ENCODE assay signal across 9 cellular contexts in genomic region chr22:24400726-24401596, GRCh38. TPM values are rescaled to one million over a fixed set of nuclear protein-coding genes. Genes with fewer than 3 reads are reported as not detected.
DNase-seq lines count a peak whose midpoint lies in the region; ATAC-seq and TF ChIP-seq lines count a peak whose summit lies in the region.
"Had no signal": no experiment of that assay in that cellular context is flagged by ENCODE, and none has a peak within 500 bp of the region (broad histone marks: within the 10 kb centered on the region; RNA-seq: fewer than 3 reads in every experiment).

No MANE protein-coding gene starts in this region.

- TF ChIP-seq CTCF in lung (IDR thresholded peaks at IDR 0.05; ENCODE audit: control extremely low read depth, extremely low read depth): no peak

- no peak overlapping the region for H3K4me3 Mint-ChIP-seq in activated T-helper 2 cell treated with anti-CD3 and anti-CD28 coated beads, Interferon-gamma antibody, Interleukin-2, Interleukin-4, amounts not matched to agents 10 μg/mL and 5 μg/mL and 100 μg/mL, durations not matched to agents 14 hours and 24 hours and 36 hours (ENCODE audit: low read depth)

- intact Hi-C loops in activated T-helper 2 cell treated with anti-CD3 and anti-CD28 coated beads, Interferon-gamma antibody, Interleukin-2, Interleukin-4, amounts not matched to agents 10 μg/mL and 5 μg/mL and 100 μg/mL, durations not matched to agents 14 hours and 24 hours and 36 hours (cut with micrococcal nuclease): loop anchor here (5.0 kb wide), 1 partner anchor 74 kb away; no protein-coding TSS in a partner anchor

- peaks cover 48% of the 10 kb centered on the region for H3K36me3 Mint-ChIP-seq in activated T-helper 2 cell treated with anti-CD3 and anti-CD28 coated beads, Interferon-gamma antibody, Interleukin-2, Interleukin-4, amounts not matched to agents 10 μg/mL and 5 μg/mL and 100 μg/mL, durations not matched to agents 14 hours and 24 hours and 36 hours (ENCODE audit: low read depth)

- H3K9me3 ChIP-seq in lung (ENCODE audit: control insufficient read depth in 2 of 2, insufficient read depth in 1 of 2, low read length in 1 of 2): no peaks in the 10 kb centered on the region

- H3K4me3 ChIP-seq in lung: no peak overlapping the region

- peaks cover 42% of the 10 kb centered on the region for H3K4me1 Mint-ChIP-seq in activated T-helper 2 cell treated with anti-CD3 and anti-CD28 coated beads, Interferon-gamma antibody, Interleukin-2, Interleukin-4, amounts not matched to agents 10 μg/mL and 5 μg/mL and 100 μg/mL, durations not matched to agents 14 hours and 24 hours and 36 hours (ENCODE audit: low read depth)

- DNase-seq in CD1c-positive myeloid dendritic cell (ENCODE audit: extremely low spot score): peak; percentile 81
- no peak for DNase-seq in activated T-helper 2 cell treated with anti-CD3 and anti-CD28 coated beads, Interferon-gamma antibody, Interleukin-2, Interleukin-4, amounts not matched to agents 10 μg/mL and 5 μg/mL and 100 μg/mL, durations not matched to agents 14 hours and 24 hours and 36 hours (ENCODE audit: low spot score)
- no peak for DNase-seq in lung (ENCODE audit: low spot score)
- DNase-seq in NCI-H226: no peak
- no peak for DNase-seq in dedifferentiated amniotic fluid mesenchymal stem cell (ENCODE audit: extremely low spot score)
- DNase-seq: NCI-H1105 treated with DMSO at 0.1 percent for 48 hours had no signal

- peak overlapping the region; percentile 19 for H3K27ac Mint-ChIP-seq in activated T-helper 2 cell treated with anti-CD3 and anti-CD28 coated beads, Interferon-gamma antibody, Interleukin-2, Interleukin-4, amounts not matched to agents 10 μg/mL and 5 μg/mL and 100 μg/mL, durations not matched to agents 14 hours and 24 hours and 36 hours

- H3K27me3 ChIP-seq in lung (ENCODE audit: control insufficient read depth, insufficient read depth): no peaks in the 10 kb centered on the region

- peak; percentile 35 for ATAC-seq in GM21381 (IDR thresholded peaks at IDR 0.05; ENCODE audit: unreplicated experiment)
- ATAC-seq in lung (ENCODE audit: insufficient read depth, low FRiP score): no peak
- ATAC-seq in GM18907 (IDR thresholded peaks at IDR 0.05; ENCODE audit: unreplicated experiment): no peak
- no peak for ATAC-seq in HG02642 (IDR thresholded peaks at IDR 0.05; ENCODE audit: poor library complexity, unreplicated experiment)

- no peaks in the 10 kb centered on the region for H3K27me3 Mint-ChIP-seq in activated T-helper 2 cell treated with anti-CD3 and anti-CD28 coated beads, Interferon-gamma antibody, Interleukin-2, Interleukin-4, amounts not matched to agents 10 μg/mL and 5 μg/mL and 100 μg/mL, durations not matched to agents 14 hours and 24 hours and 36 hours (ENCODE audit: low read depth)

- no peaks in the 10 kb centered on the region for H3K9me3 Mint-ChIP-seq in activated T-helper 2 cell treated with anti-CD3 and anti-CD28 coated beads, Interferon-gamma antibody, Interleukin-2, Interleukin-4, amounts not matched to agents 10 μg/mL and 5 μg/mL and 100 μg/mL, durations not matched to agents 14 hours and 24 hours and 36 hours

- WGBS in lung, 2 donors: 40 to 54% methylated on average over 9 of the region's 9 CpGs

- peaks cover 8 to 9% of the 10 kb centered on the region in 2 donors for H3K36me3 ChIP-seq in lung (ENCODE audit: control insufficient read depth in 2 of 2, insufficient read depth in 2 of 2, low read length in 2 of 2)

- peaks cover 10 to 28% of the 10 kb centered on the region in 2 donors for H3K4me1 ChIP-seq in lung (ENCODE audit: control insufficient read depth in 2 of 2, insufficient read depth in 2 of 2, low read length in 2 of 2)

- peak overlapping the region; percentile 68 to 82 for H3K27ac ChIP-seq in lung (ENCODE audit: low read depth in 1 of 2, low read length in 1 of 2)

RNA-seq across cellular contexts. Expression of gene ADORA2A, which starts 26.4 kb away (rescaled TPM):
- total RNA-seq in activated T-helper 2 cell treated with anti-CD3 and anti-CD28 coated beads, Interferon-gamma antibody, Interleukin-2, Interleukin-4, amounts not matched to agents 10 μg/mL and 5 μg/mL and 100 μg/mL, durations not matched to agents 14 hours and 24 hours and 36 hours: 20.2 and 23.8 TPM in 2 replicates
- total RNA-seq in lung: 10 to 100 TPM in 1 of 2 donors, 1 to 10 TPM in 1; 10.0 to 35.6 TPM
- polyA plus RNA-seq in lung: 10 to 100 TPM in 1 of 2 donors, 1 to 10 TPM in 1; 5.5 to 54.9 TPM
